ENCODE assay signal across 8 cellular contexts in genomic region chr11:65111537-65112225, GRCh38. TPM values are rescaled to one million over a fixed set of nuclear protein-coding genes. Genes with fewer than 3 reads are reported as not detected.
DNase-seq lines count a peak whose midpoint lies in the region; ATAC-seq and TF ChIP-seq lines count a peak whose summit lies in the region.

TM7SF2 (plus strand) TSS chr11:65111872; CDS start chr11:65112016, 144 bp downstream.

- H3K27me3 ChIP-seq in CD4-positive, alpha-beta T cell (ENCODE audit: control insufficient read depth, insufficient read depth, low read length), result no peaks in the 10 kb centered on the region
- no peaks in the 10 kb centered on the region for H3K27me3 ChIP-seq in mononuclear cell (ENCODE audit: insufficient read depth, low read length)

- peak within 1 kb of the TSS; percentile 69 for H3K4me3 ChIP-seq in OCI-LY7 (ENCODE audit: low read depth, low read length, poor library complexity, severe bottlenecking)
- peak within 1 kb of the TSS; percentile 44 for H3K4me3 ChIP-seq in mononuclear cell (ENCODE audit: low read length)

- no peaks in the 10 kb centered on the region for H3K27me3 Mint-ChIP-seq in CD4-positive, alpha-beta T cell

- no peaks in the 10 kb centered on the region for H3K9me3 Mint-ChIP-seq in CD4-positive, alpha-beta T cell

- peak; percentile 88 to 96 (median 93) for DNase-seq in CD4-positive, alpha-beta T cell
- DNase-seq in HuH-7.5 (ENCODE audit: low spot score), result peak; percentile 96
- peak; percentile 97 for DNase-seq in OCI-LY7 (ENCODE audit: low spot score)
- peak; percentile 91 for DNase-seq in activated T-cell treated with anti-CD3 and anti-CD28 coated beads for 4 hours
- peak; percentile 98 for DNase-seq in epidermal melanocyte (ENCODE audit: insufficient read length, low spot score)
- DNase-seq in stimulated activated CD8-positive, alpha-beta memory T cell treated with anti-CD3 and anti-CD28 coated beads, Interleukin-2, amount 100 ng/mL, for 48 hours (ENCODE audit: low read depth in 2 of 2), result peak; percentile 94

- no peak for TF ChIP-seq CTCF in CD4-positive, alpha-beta T cell (IDR thresholded peaks at IDR 0.05)
- no peak for TF ChIP-seq CTCF in OCI-LY7 (conservative IDR thresholded peaks at IDR 0.05; ENCODE audit: low read length)

- peaks cover 9% of the 10 kb centered on the region for H3K79me2 ChIP-seq in OCI-LY7 (ENCODE audit: insufficient read depth, low read depth, low read length)

- peak within 1 kb of the TSS; percentile 92 for H3K27ac Mint-ChIP-seq in CD4-positive, alpha-beta T cell

- peak within 1 kb of the TSS; percentile 68 for H3K27ac ChIP-seq in CD4-positive, alpha-beta T cell (ENCODE audit: low read depth, low read length)
- peak within 1 kb of the TSS; percentile 73 for H3K27ac ChIP-seq in OCI-LY7 (ENCODE audit: low read depth, low read length, poor library complexity, severe bottlenecking)

- peak within 1 kb of the TSS; percentile 49; the same call in 1 of the 2 replicates for H2AFZ ChIP-seq in OCI-LY7 (ENCODE audit: low read length)

- H3K4me1 Mint-ChIP-seq in CD4-positive, alpha-beta T cell (ENCODE audit: low read depth), result peaks cover 36% of the 10 kb centered on the region

- POLR2A ChIA-PET in CD4-positive, alpha-beta T cell (lab: Charles Lee), result interaction anchor here (0.6 to 6.5 kb wide), 17 partner anchors 10 to 460 kb away, joined by 3 to 91 read pairs (median 5); partner anchors contain the start of genes CDC42EP2, CDCA5, FAM89B and FAU
- POLR2A ChIA-PET in OCI-LY7 (lab: Charles Lee), result interaction anchor here (1.0 to 2.2 kb wide), 5 partner anchors 13 to 386 kb away, joined by 3 to 14 read pairs (median 4); no protein-coding TSS in a partner anchor

- H3K9me3 ChIP-seq in CD4-positive, alpha-beta T cell (ENCODE audit: control insufficient read depth, low read length), result no peaks in the 10 kb centered on the region
- H3K9me3 ChIP-seq in OCI-LY7 (ENCODE audit: low read length), result no peaks in the 10 kb centered on the region
- no peaks in the 10 kb centered on the region for H3K9me3 ChIP-seq in mononuclear cell (ENCODE audit: low read depth, low read length)

- H3K4me1 ChIP-seq in OCI-LY7 (ENCODE audit: insufficient read depth, low read length, poor library complexity, severe bottlenecking), result peaks cover 53% of the 10 kb centered on the region
- peaks cover 46% of the 10 kb centered on the region for H3K4me1 ChIP-seq in mononuclear cell (ENCODE audit: insufficient read depth, low read length)

- no TSS peak for BruUV-seq in OCI-LY7 (replicated peaks; lab: Mats Ljungman, UMichigan)

- H3K36me3 Mint-ChIP-seq in CD4-positive, alpha-beta T cell (ENCODE audit: low read depth), result peaks cover 30% of the 10 kb centered on the region

- CTCF ChIA-PET in CD4-positive, alpha-beta T cell (lab: Charles Lee), result interaction anchor here (1.3 to 4.1 kb wide), 8 partner anchors 10 to 98 kb away, joined by 3 to 58 read pairs (median 8); partner anchors contain the start of genes ARL2, CAPN1, FAU and MRPL49
- CTCF ChIA-PET in OCI-LY7 (lab: Charles Lee; ENCODE audit: unreplicated experiment), result interaction anchor here (0.9 to 1.7 kb wide), 3 partner anchors 10 to 260 kb away, joined by 3 to 4 read pairs (median 4); partner anchors contain the start of gene FAU

- H3K9me2 ChIP-seq in OCI-LY7 (ENCODE audit: insufficient read depth, low read length), result no peaks in the 10 kb centered on the region

- intact Hi-C loops in CD4-positive, alpha-beta T cell (cut with DNase I, micrococcal nuclease), result loop anchor here (2.0 to 10.0 kb wide), 3 partner anchors 69 to 413 kb away; partner anchors contain the start of genes CAPN1 (in 1 of the 2), MAP4K2 (in 1 of the 2) and SCYL1 (in 1 of the 2)
- intact Hi-C loops in OCI-LY7 (cut with micrococcal nuclease; ENCODE audit: unreplicated experiment), result loop anchor here (1.0 to 10.0 kb wide), 4 partner anchors 98 to 337 kb away; partner anchors contain the start of genes CDC42EP2 and SF1

- peak within 1 kb of the TSS; percentile 91 for H3K4me2 ChIP-seq in OCI-LY7 (ENCODE audit: low read length)

- H3K36me3 ChIP-seq in OCI-LY7 (ENCODE audit: insufficient read depth, low read length), result peaks cover 44% of the 10 kb centered on the region

- peaks cover 8% of the 10 kb centered on the region; the same call in 1 of the 2 replicates for H4K20me1 ChIP-seq in OCI-LY7 (ENCODE audit: insufficient read depth, low read length)

- ATAC-seq in CD4-positive, alpha-beta T cell (ENCODE audit: poor library complexity), result peak; percentile 75
- peak; percentile 57 for ATAC-seq in GM19467 (IDR thresholded peaks at IDR 0.05; ENCODE audit: unreplicated experiment)

- H3K4me3 Mint-ChIP-seq in CD4-positive, alpha-beta T cell, result peak within 1 kb of the TSS; percentile 95

RNA-seq across cellular contexts. Expression of gene TM7SF2, which starts in this region (rescaled TPM):
- 10 to 100 TPM; 20.0 to 20.4 TPM for total RNA-seq in CD4-positive, alpha-beta T cell
- total RNA-seq in OCI-LY7 (2014; rRNA removed; shearing (Covaris generic)), result 25.8 and 30.1 TPM in 2 replicates
- total RNA-seq in OCI-LY7 (2022) (46.7 and 54.1 TPM in 2 replicates), mononuclear cell (9.1 TPM)

Comparison
In these comparisons a context has a peak if more than half of its experiments do, and no peak if none do; other contexts are left out.
1. Peak in every context shown above with its lines: DNase-seq, ATAC-seq, H3K4me3 ChIP-seq and H3K27ac ChIP-seq.